In genomic region chr10:5293691-5294550, GRCh38 we compare ENCODE assay signal across 1 cellular context.
TF ChIP-seq lines count a peak whose summit lies in the region.

No MANE protein-coding gene starts in this region.

TF ChIP-seq in HepG2, 621 proteins besides CTCF, POLR2A, EP300 and RAD21 (continued from another document and continues in another):
- TF ChIP-seq STAT6 (CRISPR knock-in tag; IDR thresholded peaks at IDR 0.05; ENCODE audit: borderline replicate concordance) (no peak), CC2D1A (CRISPR knock-in tag; IDR thresholded peaks at IDR 0.05) (no peak), RXRB (CRISPR knock-in tag; IDR thresholded peaks at IDR 0.05; ENCODE audit: borderline replicate concordance) (0 out of 2 replicates have a peak, but pooled peaks have one; percentile 20), ZNF619 (CRISPR knock-in tag; IDR thresholded peaks at IDR 0.05) (no peak), ZNF678 (CRISPR knock-in tag; IDR thresholded peaks at IDR 0.05) (no peak), ZNF644 (CRISPR knock-in tag; IDR thresholded peaks at IDR 0.05; ENCODE audit: low read depth) (0 out of 2 replicates have a peak, but pooled peaks have one; percentile 29), XRCC5 (optimal IDR thresholded peaks at IDR 0.05; ENCODE audit: low read length) (peak; percentile 38), RARA (CRISPR knock-in tag; IDR thresholded peaks at IDR 0.05) (no peak), JUNB (CRISPR knock-in tag; IDR thresholded peaks at IDR 0.05; ENCODE audit: borderline replicate concordance) (no peak), ZNF205 (CRISPR knock-in tag; IDR thresholded peaks at IDR 0.05) (0 out of 2 replicates have a peak, but pooled peaks have one; percentile 21), SRSF9 (IDR thresholded peaks at IDR 0.05; ENCODE audit: borderline replicate concordance, insufficient read depth, low read depth, low read length, poor library complexity, severe bottlenecking) (no peak), ZSCAN29 (CRISPR knock-in tag; conservative IDR thresholded peaks at IDR 0.05) (no peak), PRDM10 (CRISPR knock-in tag; IDR thresholded peaks at IDR 0.05; ENCODE audit: low read depth) (no peak), NR2F1 (CRISPR knock-in tag; IDR thresholded peaks at IDR 0.05) (no peak), ZSCAN21 (CRISPR knock-in tag; IDR thresholded peaks at IDR 0.05; ENCODE audit: borderline replicate concordance) (no peak), ZGPAT (CRISPR knock-in tag; IDR thresholded peaks at IDR 0.05) (peak; percentile 22; the same call in 1 of the 2 replicates), ZNF468 (CRISPR knock-in tag; IDR thresholded peaks at IDR 0.05) (no peak), KAT8 (CRISPR knock-in tag; IDR thresholded peaks at IDR 0.05) (no peak), ZNF747 (CRISPR knock-in tag; IDR thresholded peaks at IDR 0.05; ENCODE audit: borderline replicate concordance) (no peak), HNF1A (IDR thresholded peaks at IDR 0.05; ENCODE audit: low read depth) (no peak), HNF1A (CRISPR knock-in tag; IDR thresholded peaks at IDR 0.05; ENCODE audit: borderline replicate concordance) (0 out of 2 replicates have a peak, but pooled peaks have one; percentile 21), FOSL2 (CRISPR knock-in tag; IDR thresholded peaks at IDR 0.05) (0 out of 2 replicates have a peak, but pooled peaks have one; percentile 18), ZSCAN9 (CRISPR knock-in tag; IDR thresholded peaks at IDR 0.05; ENCODE audit: borderline replicate concordance) (no peak), ZNF687 (CRISPR knock-in tag; IDR thresholded peaks at IDR 0.05) (peak; percentile 73), ZNF230 (CRISPR knock-in tag; IDR thresholded peaks at IDR 0.05) (no peak), HOMEZ (CRISPR knock-in tag; IDR thresholded peaks at IDR 0.05; ENCODE audit: low read depth) (0 out of 2 replicates have a peak, but pooled peaks have one; percentile 11), HOXA3 (CRISPR knock-in tag; IDR thresholded peaks at IDR 0.05) (peak; percentile 46; the same call in 1 of the 2 replicates), ZNF350 (CRISPR knock-in tag; IDR thresholded peaks at IDR 0.05; ENCODE audit: borderline replicate concordance, low read depth) (peak; percentile 29; the same call in 1 of the 2 replicates), ATF4 (CRISPR knock-in tag; IDR thresholded peaks at IDR 0.05) (no peak), SRF (IDR thresholded peaks at IDR 0.05; ENCODE audit: low read depth, low read length) (no peak), SOX5 (CRISPR knock-in tag; IDR thresholded peaks at IDR 0.05; ENCODE audit: borderline replicate concordance) (no peak), NAIF1 (CRISPR knock-in tag; IDR thresholded peaks at IDR 0.05; ENCODE audit: borderline replicate concordance) (no peak), SNAPC2 (CRISPR knock-in tag; IDR thresholded peaks at IDR 0.05) (no peak), ZNF232 (CRISPR knock-in tag; IDR thresholded peaks at IDR 0.05; ENCODE audit: borderline replicate concordance) (no peak)
